ENCODE assay signal across 18 cellular contexts in the genomic region with DNA sequence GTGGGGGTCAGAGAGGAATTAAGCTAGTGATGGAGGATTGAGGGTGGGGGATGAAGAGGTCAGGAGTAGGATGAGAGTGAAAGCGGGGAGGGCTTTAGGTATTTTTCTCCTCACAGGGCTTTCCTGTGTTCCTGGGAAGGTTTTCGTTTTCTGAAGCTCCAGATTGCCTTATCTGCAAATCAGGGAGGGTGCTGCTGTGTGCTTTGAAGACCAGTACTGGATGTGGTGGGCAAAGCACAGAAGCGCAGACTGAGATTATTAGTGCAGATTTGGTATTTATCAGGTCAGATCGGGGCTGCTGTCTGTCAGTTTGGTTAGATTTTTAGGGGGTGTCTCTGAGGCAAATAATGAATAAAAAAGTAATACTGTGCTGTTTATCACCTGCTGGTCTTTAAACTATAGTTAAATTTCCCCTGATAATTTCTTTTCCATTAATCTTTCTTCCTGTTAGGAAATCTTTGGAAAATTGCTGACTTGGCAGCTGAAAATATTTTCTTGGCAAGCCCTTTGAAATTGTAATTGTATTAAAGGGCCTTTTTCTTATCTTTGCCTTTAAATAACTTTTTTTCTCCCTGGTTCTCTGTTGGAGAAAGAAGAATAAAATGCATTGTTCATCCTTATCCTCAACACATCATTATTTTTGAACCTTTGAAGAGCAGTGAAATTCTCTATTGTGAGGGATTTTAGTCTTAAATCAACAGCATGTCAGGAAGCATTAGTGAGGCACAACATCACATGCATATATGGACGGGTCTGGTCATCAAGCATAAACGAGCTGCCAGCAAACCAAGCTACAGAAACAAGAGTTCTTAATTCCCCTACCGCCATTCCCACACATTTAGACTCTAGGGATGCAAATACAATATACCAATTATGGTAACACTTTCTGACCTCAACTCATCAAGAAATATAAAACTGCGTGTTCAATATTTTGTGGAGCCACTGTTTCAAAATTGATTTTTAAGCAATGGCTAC.
"Had no signal": no experiment of that assay in that cellular context is flagged by ENCODE, and none has a peak within 500 bp of the region (broad histone marks: within the 10 kb centered on the region; RNA-seq: fewer than 3 reads in every experiment).

No MANE protein-coding gene starts in this region.

- H3K27me3 ChIP-seq: ovary had no signal

- H3K27ac Mint-ChIP-seq: activated naive CD8-positive, alpha-beta T cell treated with anti-CD3 and anti-CD28 coated beads, Interleukin-2, amount 50 U/mL, for 24 hours; effector memory CD8-positive, alpha-beta T cell; stimulated activated effector memory CD8-positive, alpha-beta T cell treated with anti-CD3 and anti-CD28 coated beads, Interleukin-12 subunit alpha, Interleukin-12 subunit beta, amount 100 ng/mL, for 72 hours had no signal

- DNase-seq: activated CD4-positive, alpha-beta T cell treated with anti-CD3 and anti-CD28 coated beads, Interleukin-2, amount 50 U/mL, for 1 hour; activated CD8-positive, alpha-beta memory T cell treated with anti-CD3 and anti-CD28 coated beads for 24 hours; activated naive CD4-positive, alpha-beta T cell treated with Interleukin-2 at 50 U/mL for 16 hours; activated naive CD8-positive, alpha-beta T cell treated with anti-CD3 and anti-CD28 coated beads, Interleukin-2, amount 50 U/mL, for 24 hours; activated T-cell treated with anti-CD3 and anti-CD28 coated beads for 4 hours; aorta; effector memory CD8-positive, alpha-beta T cell; islet precursor cell; mammary epithelial cell; naive B cell; ovary; stimulated activated CD4-positive, alpha-beta T cell treated with anti-CD3 and anti-CD28 coated beads, Interleukin-1b, Interleukin-23, amount 100 ng/mL, for 48 hours; T-helper 9 cell had no signal

- H3K27me3 Mint-ChIP-seq: activated naive CD8-positive, alpha-beta T cell treated with anti-CD3 and anti-CD28 coated beads, Interleukin-2, amount 50 U/mL, for 24 hours; effector memory CD8-positive, alpha-beta T cell; naive B cell had no signal

- H3K27ac ChIP-seq: epithelial cell of prostate, ovary, thoracic aorta had no signal

- ATAC-seq: activated CD4-positive, CD25-positive, alpha-beta regulatory T cell treated with anti-CD3 and anti-CD28 coated beads, Interleukin-2, amount 50 U/mL, for 24 hours; activated naive CD8-positive, alpha-beta T cell treated with anti-CD3 and anti-CD28 coated beads, Interleukin-2, amount 50 U/mL, for 24 hours; effector memory CD8-positive, alpha-beta T cell; left lobe of liver; stimulated activated effector memory CD8-positive, alpha-beta T cell treated with anti-CD3 and anti-CD28 coated beads, Interleukin-12 subunit alpha, Interleukin-12 subunit beta, amount 100 ng/mL, for 72 hours had no signal

- H3K9me3 ChIP-seq: ovary, thoracic aorta had no signal

- H3K36me3 ChIP-seq: ovary, thoracic aorta had no signal

- H3K4me3 ChIP-seq: ovary, thoracic aorta had no signal

- H3K36me3 Mint-ChIP-seq: naive B cell; stimulated activated effector memory CD8-positive, alpha-beta T cell treated with anti-CD3 and anti-CD28 coated beads, Interleukin-12 subunit alpha, Interleukin-12 subunit beta, amount 100 ng/mL, for 72 hours had no signal

- H3K4me3 Mint-ChIP-seq: activated naive CD8-positive, alpha-beta T cell treated with anti-CD3 and anti-CD28 coated beads, Interleukin-2, amount 50 U/mL, for 24 hours; effector memory CD8-positive, alpha-beta T cell; naive B cell; stimulated activated effector memory CD8-positive, alpha-beta T cell treated with anti-CD3 and anti-CD28 coated beads, Interleukin-12 subunit alpha, Interleukin-12 subunit beta, amount 100 ng/mL, for 72 hours had no signal
